ENCODE assay signal across 8 cellular contexts in the genomic region with DNA sequence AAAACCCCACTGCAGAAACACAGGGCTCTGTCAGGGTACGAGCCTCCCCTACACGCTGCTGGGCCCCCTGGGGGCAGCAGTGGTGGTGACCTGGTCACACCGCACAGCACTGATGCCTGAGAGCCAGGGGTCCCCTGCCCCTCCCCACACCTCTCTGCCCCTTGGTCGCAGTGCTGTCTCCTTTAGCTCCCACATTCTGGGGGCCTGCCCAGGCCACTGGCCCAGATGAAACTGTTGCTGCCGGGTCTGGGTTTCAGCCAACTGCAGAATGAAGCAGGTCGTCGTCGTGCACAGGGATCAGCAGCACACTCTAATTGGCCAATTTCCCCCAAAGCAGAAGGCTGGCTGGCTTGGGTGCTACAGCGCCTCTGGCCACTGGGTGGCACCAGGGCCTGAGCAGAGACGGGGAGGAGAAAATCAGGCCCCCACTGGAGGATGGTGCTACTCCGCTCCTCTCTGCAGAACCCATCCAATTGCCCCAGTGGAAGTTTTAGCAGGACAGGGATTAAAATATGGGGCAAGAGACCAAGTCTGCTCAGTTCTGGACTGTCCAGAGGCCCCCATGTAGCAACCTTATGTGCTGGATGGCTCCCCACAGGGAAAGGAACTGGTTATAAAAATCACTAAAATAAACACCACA. TPM values are rescaled to one million over a fixed set of nuclear protein-coding genes. Genes with fewer than 3 reads are reported as not detected.
DNase-seq lines count a peak whose midpoint lies in the region; ATAC-seq and TF ChIP-seq lines count a peak whose summit lies in the region.

No MANE protein-coding gene starts in this region.

- ATAC-seq in HG03439 (IDR thresholded peaks at IDR 0.05; ENCODE audit: unreplicated experiment), result peak; percentile 83
- peak; percentile 95 for ATAC-seq in activated CD8-positive, alpha-beta T cell treated with anti-CD3 and anti-CD28 coated beads for 36 hours

- DNase-seq in AG08395 (ENCODE audit: low spot score) (peak; percentile 96), NCI-H69 (lab: John Stamatoyannopoulos, UW) (peak; percentile 57), ecto neural progenitor cell (ENCODE audit: low spot score) (peak; percentile 90), lung microvascular endothelial cell (ENCODE audit: low read depth in 2 of 2) (peak; percentile 76 to 84)
- DNase-seq in activated CD8-positive, alpha-beta T cell treated with anti-CD3 and anti-CD28 coated beads for 36 hours, result peak; percentile 85
- DNase-seq in stimulated activated CD4-positive, alpha-beta T cell treated with anti-CD3 and anti-CD28 coated beads, TNF-alpha, amount 100 ng/mL, for 4 hours (ENCODE audit: low read depth in 3 of 3), result peak; percentile 49 to 54 (median 50)

- H3K4me1 Mint-ChIP-seq in activated CD8-positive, alpha-beta T cell treated with anti-CD3 and anti-CD28 coated beads for 36 hours (ENCODE audit: low read depth), result peaks cover 40% of the 10 kb centered on the region

- peak overlapping the region; percentile 60 for H3K27ac Mint-ChIP-seq in activated CD8-positive, alpha-beta T cell treated with anti-CD3 and anti-CD28 coated beads for 36 hours

- in situ Hi-C loops in GM18951 (cut with MboI; ENCODE audit: low sequenced_read_pairs, unreplicated experiment), result no loop called here

- H3K27me3 Mint-ChIP-seq in activated CD8-positive, alpha-beta T cell treated with anti-CD3 and anti-CD28 coated beads for 36 hours, result no peaks in the 10 kb centered on the region

- TF ChIP-seq POLR2A in GM18951 (IDR thresholded peaks at IDR 0.05; ENCODE audit: extremely low read depth, insufficient read depth, insufficient read length), result peak; percentile 37

- H3K4me3 Mint-ChIP-seq in activated CD8-positive, alpha-beta T cell treated with anti-CD3 and anti-CD28 coated beads for 36 hours, result no peak overlapping the region

- peaks cover 39% of the 10 kb centered on the region for H3K36me3 Mint-ChIP-seq in activated CD8-positive, alpha-beta T cell treated with anti-CD3 and anti-CD28 coated beads for 36 hours (ENCODE audit: low read depth)

- H3K9me3 Mint-ChIP-seq in activated CD8-positive, alpha-beta T cell treated with anti-CD3 and anti-CD28 coated beads for 36 hours, result no peaks in the 10 kb centered on the region

- CTCF ChIA-PET in activated CD8-positive, alpha-beta T cell treated with anti-CD3 and anti-CD28 coated beads for 36 hours (lab: Charles Lee), result interaction anchor here (0.6 to 7.4 kb wide), 20 partner anchors 11 to 115 kb away, joined by 3 to 113 read pairs (median 4); a partner anchor contains a TSS

- peak; percentile 97 for TF ChIP-seq CTCF in activated CD8-positive, alpha-beta T cell treated with anti-CD3 and anti-CD28 coated beads for 36 hours (IDR thresholded peaks at IDR 0.05)

- POLR2A ChIA-PET in activated CD8-positive, alpha-beta T cell treated with anti-CD3 and anti-CD28 coated beads for 36 hours (lab: Charles Lee), result interaction anchor here (0.7 to 2.9 kb wide), 10 partner anchors 9 to 54 kb away, joined by 3 to 20 read pairs (median 4); a partner anchor contains a TSS

- intact Hi-C loops in activated CD8-positive, alpha-beta T cell treated with anti-CD3 and anti-CD28 coated beads for 36 hours (cut with micrococcal nuclease), result loop anchor here (2.0 to 10.0 kb wide), 2 partner anchors 55 to 109 kb away; a partner anchor contains a TSS

RNA-seq across cellular contexts. Expression of a gene that starts 26.1 kb away (rescaled TPM):
- total RNA-seq in activated CD8-positive, alpha-beta T cell treated with anti-CD3 and anti-CD28 coated beads for 36 hours, result 10 to 100 TPM; 45.9 to 47.4 TPM
- total RNA-seq in lung microvascular endothelial cell, result 17.2 and 24.8 TPM in 2 replicates

RNA-seq across cellular contexts. Expression of a gene that starts 37.8 kb away (rescaled TPM):
- 10 to 100 TPM; 39.2 to 42.2 TPM for total RNA-seq in activated CD8-positive, alpha-beta T cell treated with anti-CD3 and anti-CD28 coated beads for 36 hours
- 30.7 and 33.7 TPM in 2 replicates for total RNA-seq in lung microvascular endothelial cell

RNA-seq across cellular contexts. Expression of a gene that starts 38.5 kb away (rescaled TPM):
- total RNA-seq in activated CD8-positive, alpha-beta T cell treated with anti-CD3 and anti-CD28 coated beads for 36 hours, result 1 to 10 TPM; 7.5 to 7.6 TPM
- 7.2 and 11.7 TPM in 2 replicates for total RNA-seq in lung microvascular endothelial cell

RNA-seq across cellular contexts. Expression of a gene that starts 52.3 kb away (rescaled TPM):
- 10 to 100 TPM; 78.5 to 78.7 TPM for total RNA-seq in activated CD8-positive, alpha-beta T cell treated with anti-CD3 and anti-CD28 coated beads for 36 hours
- 3.2 and 3.9 TPM in 2 replicates for total RNA-seq in lung microvascular endothelial cell

Comparison
In these comparisons a context has a peak if more than half of its experiments do, and no peak if none do; other contexts are left out.
1. Peak in every context shown above with its lines: DNase-seq and ATAC-seq.